ENCODE assay signal across 1 cellular context in genomic region chr10:11017575-11018425, GRCh38.
TF ChIP-seq lines count a peak whose summit lies in the region.

Gene CELF2, plus strand, starts transcription at chr10:11017872. Its CDS starts 218 bp downstream, at chr10:11018090.

TF ChIP-seq in WTC11, 78 proteins besides CTCF, POLR2A, EP300 and RAD21 (continued from another document):
- 0 out of 2 replicates have a peak, but pooled peaks have one; percentile 19 for TF ChIP-seq USF2 (CRISPR knock-in tag; IDR thresholded peaks at IDR 0.05)
- TF ChIP-seq, protein P1, sequence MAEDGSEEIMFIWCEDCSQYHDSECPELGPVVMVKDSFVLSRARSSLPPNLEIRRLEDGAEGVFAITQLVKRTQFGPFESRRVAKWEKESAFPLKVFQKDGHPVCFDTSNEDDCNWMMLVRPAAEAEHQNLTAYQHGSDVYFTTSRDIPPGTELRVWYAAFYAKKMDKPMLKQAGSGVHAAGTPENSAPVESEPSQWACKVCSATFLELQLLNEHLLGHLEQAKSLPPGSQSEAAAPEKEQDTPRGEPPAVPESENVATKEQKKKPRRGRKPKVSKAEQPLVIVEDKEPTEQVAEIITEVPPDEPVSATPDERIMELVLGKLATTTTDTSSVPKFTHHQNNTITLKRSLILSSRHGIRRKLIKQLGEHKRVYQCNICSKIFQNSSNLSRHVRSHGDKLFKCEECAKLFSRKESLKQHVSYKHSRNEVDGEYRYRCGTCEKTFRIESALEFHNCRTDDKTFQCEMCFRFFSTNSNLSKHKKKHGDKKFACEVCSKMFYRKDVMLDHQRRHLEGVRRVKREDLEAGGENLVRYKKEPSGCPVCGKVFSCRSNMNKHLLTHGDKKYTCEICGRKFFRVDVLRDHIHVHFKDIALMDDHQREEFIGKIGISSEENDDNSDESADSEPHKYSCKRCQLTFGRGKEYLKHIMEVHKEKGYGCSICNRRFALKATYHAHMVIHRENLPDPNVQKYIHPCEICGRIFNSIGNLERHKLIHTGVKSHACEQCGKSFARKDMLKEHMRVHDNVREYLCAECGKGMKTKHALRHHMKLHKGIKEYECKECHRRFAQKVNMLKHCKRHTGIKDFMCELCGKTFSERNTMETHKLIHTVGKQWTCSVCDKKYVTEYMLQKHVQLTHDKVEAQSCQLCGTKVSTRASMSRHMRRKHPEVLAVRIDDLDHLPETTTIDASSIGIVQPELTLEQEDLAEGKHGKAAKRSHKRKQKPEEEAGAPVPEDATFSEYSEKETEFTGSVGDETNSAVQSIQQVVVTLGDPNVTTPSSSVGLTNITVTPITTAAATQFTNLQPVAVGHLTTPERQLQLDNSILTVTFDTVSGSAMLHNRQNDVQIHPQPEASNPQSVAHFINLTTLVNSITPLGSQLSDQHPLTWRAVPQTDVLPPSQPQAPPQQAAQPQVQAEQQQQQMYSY (CRISPR knock-in tag; IDR thresholded peaks at IDR 0.05): peak; percentile 89
- TF ChIP-seq AR (CRISPR knock-in tag; IDR thresholded peaks at IDR 0.05): no peak
- TF ChIP-seq, protein P2, sequence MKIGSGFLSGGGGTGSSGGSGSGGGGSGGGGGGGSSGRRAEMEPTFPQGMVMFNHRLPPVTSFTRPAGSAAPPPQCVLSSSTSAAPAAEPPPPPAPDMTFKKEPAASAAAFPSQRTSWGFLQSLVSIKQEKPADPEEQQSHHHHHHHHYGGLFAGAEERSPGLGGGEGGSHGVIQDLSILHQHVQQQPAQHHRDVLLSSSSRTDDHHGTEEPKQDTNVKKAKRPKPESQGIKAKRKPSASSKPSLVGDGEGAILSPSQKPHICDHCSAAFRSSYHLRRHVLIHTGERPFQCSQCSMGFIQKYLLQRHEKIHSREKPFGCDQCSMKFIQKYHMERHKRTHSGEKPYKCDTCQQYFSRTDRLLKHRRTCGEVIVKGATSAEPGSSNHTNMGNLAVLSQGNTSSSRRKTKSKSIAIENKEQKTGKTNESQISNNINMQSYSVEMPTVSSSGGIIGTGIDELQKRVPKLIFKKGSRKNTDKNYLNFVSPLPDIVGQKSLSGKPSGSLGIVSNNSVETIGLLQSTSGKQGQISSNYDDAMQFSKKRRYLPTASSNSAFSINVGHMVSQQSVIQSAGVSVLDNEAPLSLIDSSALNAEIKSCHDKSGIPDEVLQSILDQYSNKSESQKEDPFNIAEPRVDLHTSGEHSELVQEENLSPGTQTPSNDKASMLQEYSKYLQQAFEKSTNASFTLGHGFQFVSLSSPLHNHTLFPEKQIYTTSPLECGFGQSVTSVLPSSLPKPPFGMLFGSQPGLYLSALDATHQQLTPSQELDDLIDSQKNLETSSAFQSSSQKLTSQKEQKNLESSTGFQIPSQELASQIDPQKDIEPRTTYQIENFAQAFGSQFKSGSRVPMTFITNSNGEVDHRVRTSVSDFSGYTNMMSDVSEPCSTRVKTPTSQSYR (CRISPR knock-in tag; IDR thresholded peaks at IDR 0.05): no peak
- TF ChIP-seq SP1 (CRISPR knock-in tag; conservative IDR thresholded peaks at IDR 0.05): peak; percentile 61
- peak; percentile 34; the same call in 1 of the 2 replicates for TF ChIP-seq FOXP4 (CRISPR knock-in tag; IDR thresholded peaks at IDR 0.05)
- TF ChIP-seq GABPB1 (CRISPR knock-in tag; IDR thresholded peaks at IDR 0.05): no peak
- TF ChIP-seq HMGXB4 (CRISPR knock-in tag; IDR thresholded peaks at IDR 0.05): peak; percentile 66
- TF ChIP-seq, protein P3, sequence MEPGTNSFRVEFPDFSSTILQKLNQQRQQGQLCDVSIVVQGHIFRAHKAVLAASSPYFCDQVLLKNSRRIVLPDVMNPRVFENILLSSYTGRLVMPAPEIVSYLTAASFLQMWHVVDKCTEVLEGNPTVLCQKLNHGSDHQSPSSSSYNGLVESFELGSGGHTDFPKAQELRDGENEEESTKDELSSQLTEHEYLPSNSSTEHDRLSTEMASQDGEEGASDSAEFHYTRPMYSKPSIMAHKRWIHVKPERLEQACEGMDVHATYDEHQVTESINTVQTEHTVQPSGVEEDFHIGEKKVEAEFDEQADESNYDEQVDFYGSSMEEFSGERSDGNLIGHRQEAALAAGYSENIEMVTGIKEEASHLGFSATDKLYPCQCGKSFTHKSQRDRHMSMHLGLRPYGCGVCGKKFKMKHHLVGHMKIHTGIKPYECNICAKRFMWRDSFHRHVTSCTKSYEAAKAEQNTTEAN (CRISPR knock-in tag; IDR thresholded peaks at IDR 0.05): no peak
- TF ChIP-seq, protein P4, sequence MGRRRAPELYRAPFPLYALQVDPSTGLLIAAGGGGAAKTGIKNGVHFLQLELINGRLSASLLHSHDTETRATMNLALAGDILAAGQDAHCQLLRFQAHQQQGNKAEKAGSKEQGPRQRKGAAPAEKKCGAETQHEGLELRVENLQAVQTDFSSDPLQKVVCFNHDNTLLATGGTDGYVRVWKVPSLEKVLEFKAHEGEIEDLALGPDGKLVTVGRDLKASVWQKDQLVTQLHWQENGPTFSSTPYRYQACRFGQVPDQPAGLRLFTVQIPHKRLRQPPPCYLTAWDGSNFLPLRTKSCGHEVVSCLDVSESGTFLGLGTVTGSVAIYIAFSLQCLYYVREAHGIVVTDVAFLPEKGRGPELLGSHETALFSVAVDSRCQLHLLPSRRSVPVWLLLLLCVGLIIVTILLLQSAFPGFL (CRISPR knock-in tag; IDR thresholded peaks at IDR 0.05; ENCODE audit: borderline replicate concordance): no peak
- TF ChIP-seq ZNF416 (CRISPR knock-in tag; IDR thresholded peaks at IDR 0.05): no peak
- TF ChIP-seq KAT7 (CRISPR knock-in tag; IDR thresholded peaks at IDR 0.05; ENCODE audit: borderline replicate concordance): peak; percentile 73; the same call in 1 of the 2 replicates
- TF ChIP-seq, protein P5, sequence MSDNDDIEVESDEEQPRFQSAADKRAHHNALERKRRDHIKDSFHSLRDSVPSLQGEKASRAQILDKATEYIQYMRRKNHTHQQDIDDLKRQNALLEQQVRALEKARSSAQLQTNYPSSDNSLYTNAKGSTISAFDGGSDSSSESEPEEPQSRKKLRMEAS (CRISPR knock-in tag; IDR thresholded peaks at IDR 0.05): peak; percentile 25; the same call in 1 of the 2 replicates
- TF ChIP-seq, protein P6, sequence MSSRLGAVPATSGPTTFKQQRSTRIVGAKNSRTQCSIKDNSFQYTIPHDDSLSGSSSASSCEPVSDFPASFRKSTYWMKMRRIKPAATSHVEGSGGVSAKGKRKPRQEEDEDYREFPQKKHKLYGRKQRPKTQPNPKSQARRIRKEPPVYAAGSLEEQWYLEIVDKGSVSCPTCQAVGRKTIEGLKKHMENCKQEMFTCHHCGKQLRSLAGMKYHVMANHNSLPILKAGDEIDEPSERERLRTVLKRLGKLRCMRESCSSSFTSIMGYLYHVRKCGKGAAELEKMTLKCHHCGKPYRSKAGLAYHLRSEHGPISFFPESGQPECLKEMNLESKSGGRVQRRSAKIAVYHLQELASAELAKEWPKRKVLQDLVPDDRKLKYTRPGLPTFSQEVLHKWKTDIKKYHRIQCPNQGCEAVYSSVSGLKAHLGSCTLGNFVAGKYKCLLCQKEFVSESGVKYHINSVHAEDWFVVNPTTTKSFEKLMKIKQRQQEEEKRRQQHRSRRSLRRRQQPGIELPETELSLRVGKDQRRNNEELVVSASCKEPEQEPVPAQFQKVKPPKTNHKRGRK (CRISPR knock-in tag; IDR thresholded peaks at IDR 0.05; ENCODE audit: borderline replicate concordance): no peak
- TF ChIP-seq NR2C2 (CRISPR knock-in tag; IDR thresholded peaks at IDR 0.05): no peak
- peak; percentile 42 for TF ChIP-seq TEAD1 (CRISPR knock-in tag; IDR thresholded peaks at IDR 0.05)
- TF ChIP-seq FOXP1 (CRISPR knock-in tag; IDR thresholded peaks at IDR 0.05; ENCODE audit: borderline replicate concordance): no peak
- TF ChIP-seq CREB1 (CRISPR knock-in tag; IDR thresholded peaks at IDR 0.05): no peak
- TF ChIP-seq NR3C1 (CRISPR knock-in tag; conservative IDR thresholded peaks at IDR 0.05; ENCODE audit: low read depth): no peak
- no peak for TF ChIP-seq ZNF263 (CRISPR knock-in tag; IDR thresholded peaks at IDR 0.05; ENCODE audit: low read depth)
